9 cellular contexts compared by ENCODE assay signal in genomic region chr16:11253009-11253994, GRCh38. TPM values are rescaled to one million over a fixed set of nuclear protein-coding genes. Genes with fewer than 3 reads are reported as not detected.
A peak's percentile ranks its signal among the peaks of the same experiment; 100 is the strongest.
DNase-seq lines count a peak whose midpoint lies in the region; ATAC-seq and TF ChIP-seq lines count a peak whose summit lies in the region.
"Had no signal": no experiment of that assay in that cellular context is flagged by ENCODE, and none has a peak within 500 bp of the region (broad histone marks: within the 10 kb centered on the region; RNA-seq: fewer than 3 reads in every experiment).

No MANE protein-coding gene starts in this region.

- H3K4me3 Mint-ChIP-seq in activated T-cell treated with anti-CD3 and anti-CD28 coated beads, Interleukin-2, amount 50 U/mL, for 4 hours = peak overlapping the region; percentile 94

- H3K4me1 ChIP-seq in iPS-18a (ENCODE audit: control insufficient read depth, low read depth, low read length) (peaks cover 12% of the 10 kb centered on the region), stomach (peaks cover 23 to 45% (median 39%) of the 10 kb centered on the region in 4 donors)

- TF ChIP-seq CTCF in stomach (IDR thresholded peaks at IDR 0.05) = no peak

- H3K9me3 ChIP-seq in KOPT-K1 (ENCODE audit: insufficient read depth, low read length, poor library complexity, severe bottlenecking) = no peaks in the 10 kb centered on the region
- no peaks in the 10 kb centered on the region for H3K9me3 ChIP-seq in iPS-18a (ENCODE audit: control insufficient read depth, low read depth, low read length)
- no peaks in the 10 kb centered on the region for H3K9me3 ChIP-seq in stomach

- H3K27me3 Mint-ChIP-seq in activated T-cell treated with anti-CD3 and anti-CD28 coated beads, Interleukin-2, amount 50 U/mL, for 4 hours (ENCODE audit: low read depth) = no peaks in the 10 kb centered on the region

- peaks cover 43% of the 10 kb centered on the region for H3K4me1 Mint-ChIP-seq in activated T-cell treated with anti-CD3 and anti-CD28 coated beads, Interleukin-2, amount 50 U/mL, for 4 hours (ENCODE audit: low read depth)

- peak overlapping the region; percentile 77 for H3K4me3 ChIP-seq in iPS-18a (ENCODE audit: low read length)
- peak overlapping the region; percentile 61 to 89 (median 75) for H3K4me3 ChIP-seq in stomach

- TF ChIP-seq EP300 in stomach (IDR thresholded peaks at IDR 0.05) = no peak

- no peaks in the 10 kb centered on the region for H3K9me3 Mint-ChIP-seq in activated T-cell treated with anti-CD3 and anti-CD28 coated beads, Interleukin-2, amount 50 U/mL, for 4 hours

- ATAC-seq in activated T-cell treated with anti-CD3 and anti-CD28 coated beads, Interleukin-2, amount 50 U/mL, for 4 hours = peak; percentile 6 to 12
- ATAC-seq in left lobe of liver (no peak), GM19324 (IDR thresholded peaks at IDR 0.05; ENCODE audit: low FRiP score, unreplicated experiment) (no peak)

- WGBS in stomach, 5 donors = 65 to 90% (median 77%) methylated on average over 5 of the region's 5 CpGs

- peak overlapping the region; percentile 92 for H3K27ac ChIP-seq in KOPT-K1 (ENCODE audit: low read depth, low read length, poor library complexity, severe bottlenecking)
- H3K27ac ChIP-seq in iPS-18a (ENCODE audit: low read length) = no peak overlapping the region
- H3K27ac ChIP-seq in stomach = peak overlapping the region; percentile 13 to 99 (median 59)

- H3K27me3 ChIP-seq in iPS-18a (ENCODE audit: control insufficient read depth, insufficient read depth, low read length) = no peaks in the 10 kb centered on the region
- no peaks in the 10 kb centered on the region for H3K27me3 ChIP-seq in stomach

- H3K36me3 Mint-ChIP-seq in activated T-cell treated with anti-CD3 and anti-CD28 coated beads, Interleukin-2, amount 50 U/mL, for 4 hours (ENCODE audit: insufficient read depth) = peaks cover 28% of the 10 kb centered on the region

- intact Hi-C loops in stomach (cut with DNase I; ENCODE audit: low total_unique reads) = loop anchor here (10.0 kb wide), 1 partner anchor 129 kb away; no protein-coding TSS in a partner anchor

- no peak for TF ChIP-seq POLR2A in stomach (IDR thresholded peaks at IDR 0.05)

- DNase-seq in activated T-cell treated with anti-CD3 and anti-CD28 coated beads, Interleukin-2, amount 50 U/mL, for 4 hours = peak; percentile 43
- no peak for DNase-seq in stomach
- DNase-seq in left lobe of liver (ENCODE audit: low spot score) = no peak
- no peak for DNase-seq in NCI-H1417 treated with DMSO at 0.1 percent for 48 hours (lab: John Stamatoyannopoulos, UW)
- DNase-seq in NCI-H345 (lab: John Stamatoyannopoulos, UW) = no peak

- H3K36me3 ChIP-seq in KOPT-K1 (ENCODE audit: insufficient read depth, low read length) (peaks cover 68% of the 10 kb centered on the region), iPS-18a (ENCODE audit: control insufficient read depth, low read depth, low read length) (peaks cover 9% of the 10 kb centered on the region), stomach (peaks cover 0 to 24% (median 0%) of the 10 kb centered on the region in 4 donors)

- H3K9ac ChIP-seq in iPS-18a (ENCODE audit: low read length) = no peak overlapping the region

RNA-seq across cellular contexts. Expression of gene SOCS1, which starts 2.7 kb away (rescaled TPM):
- 100 to 1,000 TPM; 112 to 148 (median 114) TPM for total RNA-seq in activated T-cell treated with anti-CD3 and anti-CD28 coated beads, Interleukin-2, amount 50 U/mL, for 4 hours
- total RNA-seq in stomach (10 to 100 TPM in 3 of 5 donors, 1 to 10 TPM in 2; 4.2 to 45.5 (median 12.1) TPM), left lobe of liver (0.91 TPM)
- 10 to 100 TPM in 2 of 3 donors, 1 to 10 TPM in 1; 9.4 to 14.7 (median 11.0) TPM for polyA plus RNA-seq in stomach

RNA-seq across cellular contexts. Expression of gene TNP2, which starts 15.8 kb away (rescaled TPM):
- total RNA-seq in activated T-cell treated with anti-CD3 and anti-CD28 coated beads, Interleukin-2, amount 50 U/mL, for 4 hours = not detected
- not detected for total RNA-seq in stomach
- not detected for polyA plus RNA-seq in stomach
- not detected for total RNA-seq in left lobe of liver
- total RNA-seq: glomerular endothelial cell had no signal

RNA-seq across cellular contexts. Expression of gene PRM3, which starts 20.1 kb away (rescaled TPM):
- total RNA-seq in activated T-cell treated with anti-CD3 and anti-CD28 coated beads, Interleukin-2, amount 50 U/mL, for 4 hours = not detected
- total RNA-seq in stomach = not detected
- polyA plus RNA-seq in stomach = not detected
- not detected for total RNA-seq in left lobe of liver
- total RNA-seq: glomerular endothelial cell had no signal

RNA-seq across cellular contexts. Expression of gene PRM2, which starts 23.0 kb away (rescaled TPM):
- total RNA-seq in activated T-cell treated with anti-CD3 and anti-CD28 coated beads, Interleukin-2, amount 50 U/mL, for 4 hours = not detected
- total RNA-seq in stomach (not detected), left lobe of liver (not detected)
- polyA plus RNA-seq in stomach = not detected
- total RNA-seq: glomerular endothelial cell had no signal

RNA-seq across cellular contexts. Expression of gene PRM1, which starts 27.8 kb away (rescaled TPM):
- not detected for total RNA-seq in activated T-cell treated with anti-CD3 and anti-CD28 coated beads, Interleukin-2, amount 50 U/mL, for 4 hours
- total RNA-seq in stomach (not detected), left lobe of liver (not detected)
- not detected for polyA plus RNA-seq in stomach
- total RNA-seq: glomerular endothelial cell had no signal

Comparison
In these comparisons a context has a peak if more than half of its experiments do, and no peak if none do; other contexts are left out.
1. ATAC-seq: peak in activated T-cell treated with anti-CD3 and anti-CD28 coated beads, Interleukin-2, amount 50 U/mL, for 4 hours (2 of 2); none in left lobe of liver (single experiment) and GM19324 (single experiment).